In the genomic region with DNA sequence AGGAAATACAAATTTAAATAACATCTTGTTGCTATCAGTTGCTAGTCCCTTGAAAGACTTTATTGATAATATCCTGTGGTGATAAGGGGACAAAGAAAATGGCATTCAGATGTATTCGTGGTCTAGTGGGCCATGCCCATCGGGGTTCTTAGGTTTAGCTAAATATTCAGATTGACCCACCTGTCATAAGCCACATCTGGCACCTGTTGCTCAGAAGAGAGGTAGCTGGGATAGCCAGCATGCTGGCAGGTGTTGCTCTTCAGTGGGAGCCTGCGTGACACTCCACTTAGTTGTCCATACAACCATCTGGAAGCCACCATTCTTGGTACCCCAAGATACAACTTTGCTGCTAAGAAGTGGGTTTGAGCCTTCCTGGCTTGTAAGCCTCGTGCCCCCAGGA, we compare ENCODE assay signal across 7 cellular contexts. TPM values are rescaled to one million over a fixed set of nuclear protein-coding genes. Genes with fewer than 3 reads are reported as not detected.
"Had no signal": no experiment of that assay in that cellular context is flagged by ENCODE, and none has a peak within 500 bp of the region (broad histone marks: within the 10 kb centered on the region; RNA-seq: fewer than 3 reads in every experiment).

No MANE protein-coding gene starts in this region.

- H3K4me3 Mint-ChIP-seq: IgD-negative memory B cell had no signal

- H3K9me3 Mint-ChIP-seq: IgD-negative memory B cell had no signal

- H3K27ac Mint-ChIP-seq: IgD-negative memory B cell had no signal

- DNase-seq: GM23248, GOT3, H7, KBM-7 had no signal

- H3K36me3 Mint-ChIP-seq: IgD-negative memory B cell had no signal

- ATAC-seq: HCT116, HepG2 had no signal

- H3K27me3 Mint-ChIP-seq: IgD-negative memory B cell had no signal

RNA-seq across cellular contexts. Expression of gene F2RL2, which starts 36.7 kb away (rescaled TPM):
- total RNA-seq: GM23248, HepG2 had no signal
